In genomic region chr3:12967751-12968209, GRCh38 we compare ENCODE assay signal across 8 cellular contexts.
DNase-seq lines count a peak whose midpoint lies in the region; ATAC-seq and TF ChIP-seq lines count a peak whose summit lies in the region.

No MANE protein-coding gene starts in this region.

- peak overlapping the region; percentile 32 for H3K27ac Mint-ChIP-seq in neural crest cell (ENCODE audit: unreplicated experiment)

- H3K36me3 Mint-ChIP-seq in neural crest cell (ENCODE audit: low read depth) = no peaks in the 10 kb centered on the region

- TF ChIP-seq CTCF in neural crest cell (conservative IDR thresholded peaks at IDR 0.05) = no peak

- DNase-seq in ACHN (peak; percentile 75), GM19240 (ENCODE audit: insufficient read length, low spot score) (peak; percentile 94), SHP77 treated with DMSO at 0.1 percent for 48 hours (lab: John Stamatoyannopoulos, UW) (peak; percentile 64), fibroblast of the conjunctiva (ENCODE audit: low read depth) (peak; percentile 85), neural crest cell (ENCODE audit: low read depth, low spot score) (peak; percentile 81)
- peak; percentile 85 for DNase-seq in activated effector memory CD4-positive, alpha-beta T cell treated with Interleukin-2 at 50 U/mL for 16 hours
- peak; percentile 92 for DNase-seq in stimulated activated naive CD4-positive, alpha-beta T cell treated with Interleukin-2 at 50 U/mL for 16 hours (lab: John Stamatoyannopoulos, UW)

- H3K9me3 Mint-ChIP-seq in neural crest cell = no peaks in the 10 kb centered on the region

- peaks cover 45% of the 10 kb centered on the region for H3K4me1 Mint-ChIP-seq in neural crest cell

- peaks cover 13% of the 10 kb centered on the region for H3K27me3 Mint-ChIP-seq in neural crest cell (ENCODE audit: low read depth)

- in situ Hi-C loops in ACHN (cut with HindIII; ENCODE audit: low pct_ligation_motif_present, low pct_unique_long_range_greater_than_20kb, low sequenced_read_pairs) = no loop called here

- peak overlapping the region; percentile 82 for H3K4me3 Mint-ChIP-seq in neural crest cell

- ATAC-seq in HG03432 (IDR thresholded peaks at IDR 0.05; ENCODE audit: unreplicated experiment) = peak; percentile 80

Comparison
In these comparisons a context has a peak if more than half of its experiments do, and no peak if none do; other contexts are left out.
1. Peak in every context shown above with its lines: DNase-seq and ATAC-seq.